Comparison of ENCODE assay signal across 12 cellular contexts in genomic region chr3:52529376-52530333, GRCh38. TPM values are rescaled to one million over a fixed set of nuclear protein-coding genes. Genes with fewer than 3 reads are reported as not detected.
DNase-seq lines count a peak whose midpoint lies in the region; ATAC-seq and TF ChIP-seq lines count a peak whose summit lies in the region.
"Had no signal": no experiment of that assay in that cellular context is flagged by ENCODE, and none has a peak within 500 bp of the region (broad histone marks: within the 10 kb centered on the region; RNA-seq: fewer than 3 reads in every experiment).

No MANE protein-coding gene starts in this region.

- TF ChIP-seq CTCF in activated B cell treated with CpG ODN at 0.5 μM for 24 hours (IDR thresholded peaks at IDR 0.05) (no peak), fibroblast of villous mesenchyme (IDR thresholded peaks at IDR 0.05; ENCODE audit: insufficient read depth, low read depth, low read length) (no peak), osteoblast (IDR thresholded peaks at IDR 0.05; ENCODE audit: extremely low read depth, low read depth, low read length) (no peak)

- ATAC-seq in activated B cell treated with CpG ODN at 0.5 μM for 24 hours (ENCODE audit: low read depth): no peak
- ATAC-seq in GM21526 (IDR thresholded peaks at IDR 0.05; ENCODE audit: low FRiP score, unreplicated experiment): no peak
- ATAC-seq in esophagus mucosa: no peak
- ATAC-seq in GM18907 (IDR thresholded peaks at IDR 0.05; ENCODE audit: unreplicated experiment): no peak
- ATAC-seq: CD8-positive, alpha-beta T cell had no signal

- CTCF ChIA-PET in activated B cell treated with CpG ODN at 0.5 μM for 24 hours (lab: Charles Lee): no interaction called here

- H3K36me3 Mint-ChIP-seq in activated B cell treated with CpG ODN at 0.5 μM for 24 hours (ENCODE audit: low read depth): no peaks in the 10 kb centered on the region
- H3K36me3 Mint-ChIP-seq: CD8-positive, alpha-beta T cell had no signal

- H3K4me3 Mint-ChIP-seq in activated B cell treated with CpG ODN at 0.5 μM for 24 hours: no peak overlapping the region
- H3K4me3 Mint-ChIP-seq: CD8-positive, alpha-beta T cell had no signal

- peaks cover 43% of the 10 kb centered on the region for H4K20me1 ChIP-seq in osteoblast (ENCODE audit: insufficient read depth, low read length)

- no peaks in the 10 kb centered on the region for H3K27me3 ChIP-seq in osteoblast (ENCODE audit: insufficient read depth, low read length)

- H3K27ac ChIP-seq in osteoblast (ENCODE audit: low read depth, low read length): peak overlapping the region; percentile 37

- no peaks in the 10 kb centered on the region for H3K27me3 Mint-ChIP-seq in activated B cell treated with CpG ODN at 0.5 μM for 24 hours

- H3K4me2 ChIP-seq in osteoblast (ENCODE audit: insufficient read depth, low read length): no peak overlapping the region

- intact Hi-C loops in activated B cell treated with CpG ODN at 0.5 μM for 24 hours (cut with micrococcal nuclease): loop anchor here (10.0 kb wide), 5 partner anchors 245 to 635 kb away; partner anchors contain the start of genes ACY1, ITIH1, NEK4 and POC1A

- H3K4me3 ChIP-seq in fibroblast of villous mesenchyme (ENCODE audit: low read depth, low read length): no peak overlapping the region
- H3K4me3 ChIP-seq in osteoblast (ENCODE audit: insufficient read depth, low read length): no peak overlapping the region

- H3K36me3 ChIP-seq in osteoblast (ENCODE audit: insufficient read depth, low read length): peaks cover 36% of the 10 kb centered on the region

- POLR2A ChIA-PET in activated B cell treated with CpG ODN at 0.5 μM for 24 hours (lab: Charles Lee): no interaction called here

- peaks cover 10% of the 10 kb centered on the region for H3K4me1 Mint-ChIP-seq in activated B cell treated with CpG ODN at 0.5 μM for 24 hours

- no peak overlapping the region for H3K27ac Mint-ChIP-seq in activated B cell treated with CpG ODN at 0.5 μM for 24 hours
- H3K27ac Mint-ChIP-seq: CD8-positive, alpha-beta T cell had no signal

- H3K79me2 ChIP-seq in osteoblast (ENCODE audit: insufficient read depth, low read length): peaks cover 46% of the 10 kb centered on the region

- DNase-seq in EH (ENCODE audit: low read depth) (peak; percentile 46), activated B cell treated with CpG ODN at 0.5 μM for 24 hours (peak; percentile 12), fibroblast of villous mesenchyme (ENCODE audit: low read depth) (peak; percentile 76), osteoblast (ENCODE audit: insufficient read length, low spot score, missing footprints) (peak; percentile 76), DMS79 treated with DMSO at 0.1 percent for 48 hours (lab: John Stamatoyannopoulos, UW) (no peak)
- DNase-seq: NCI-H1092 treated with DMSO at 0.1 percent for 48 hours; NK-92 treated with Interleukin-12 subunit alpha and Interleukin-12 subunit beta, amount 100 ng/mL, for 24 hours; stimulated activated CD4-positive, alpha-beta T cell treated with anti-CD3 and anti-CD28 coated beads, Interleukin-2, amount 100 ng/mL, for 24 hours had no signal

- no peaks in the 10 kb centered on the region for H3K9me3 Mint-ChIP-seq in activated B cell treated with CpG ODN at 0.5 μM for 24 hours
- H3K9me3 Mint-ChIP-seq: CD8-positive, alpha-beta T cell had no signal

- no peaks in the 10 kb centered on the region for H3K9me3 ChIP-seq in osteoblast (ENCODE audit: low read depth, low read length)

- H2AFZ ChIP-seq in osteoblast (ENCODE audit: low read length): no peak overlapping the region

- H3K4me1 ChIP-seq in osteoblast (ENCODE audit: insufficient read depth, low read length): peaks cover 34% of the 10 kb centered on the region

RNA-seq across cellular contexts. Expression of gene NT5DC2, which starts 4.0 kb away (rescaled TPM):
- 9.5 and 9.9 TPM in 2 replicates for total RNA-seq in activated B cell treated with CpG ODN at 0.5 μM for 24 hours
- 45.8 and 85.0 TPM in 2 replicates for total RNA-seq in fibroblast of villous mesenchyme
- 45.4 and 52.5 TPM in 2 replicates for total RNA-seq in osteoblast
- 55.0 TPM for total RNA-seq in esophagus mucosa

RNA-seq across cellular contexts. Expression of gene UQCC5, which starts 6.8 kb away (rescaled TPM):
- total RNA-seq in activated B cell treated with CpG ODN at 0.5 μM for 24 hours: 11.7 and 13.6 TPM in 2 replicates
- total RNA-seq in fibroblast of villous mesenchyme: 7.7 and 17.7 TPM in 2 replicates
- 6.5 and 8.3 TPM in 2 replicates for total RNA-seq in osteoblast
- total RNA-seq in esophagus mucosa: 17.6 TPM

RNA-seq across cellular contexts. Expression of gene STAB1, which starts 34.5 kb away (rescaled TPM):
- total RNA-seq in activated B cell treated with CpG ODN at 0.5 μM for 24 hours (0.64 and 0.71 TPM in 2 replicates), fibroblast of villous mesenchyme (under 0.01 and 0.43 TPM in 2 replicates), osteoblast (0.59 and 1.1 TPM in 2 replicates), esophagus mucosa (21.2 TPM)

Comparison
In these comparisons a context has a peak if more than half of its experiments do, and no peak if none do; other contexts are left out.
1. RNA of gene STAB1, which starts 34.5 kb away (total RNA-seq): 21.2 TPM in esophagus mucosa (single experiment); 0.59 to 1.1 TPM in osteoblast, 0.64 to 0.71 TPM in activated B cell treated with CpG ODN at 0.5 μM for 24 hours and under 0.01 to 0.43 TPM in fibroblast of villous mesenchyme; every median in the first group is over 10 times any median in the second.